In genomic region chr19:15555759-15556633, GRCh38 we compare ENCODE assay signal across 1 cellular context.
TF ChIP-seq lines count a peak whose summit lies in the region.

No MANE protein-coding gene starts in this region.

TF ChIP-seq in K562, 482 proteins besides CTCF, POLR2A, EP300 and RAD21 (continued from another document and continues in another):
- TF ChIP-seq MGA (IDR thresholded peaks at IDR 0.05) (peak; percentile 69), MYC (IDR thresholded peaks at IDR 0.05; ENCODE audit: low read depth, low read length) (peak; percentile 35; the same call in 1 of the 2 replicates), MYC (CRISPR knock-in tag; IDR thresholded peaks at IDR 0.05; ENCODE audit: borderline replicate concordance, low read depth) (no peak), MNT (conservative IDR thresholded peaks at IDR 0.05) (peak in 1 of 2 experiments; percentile 66; a peak in 3 of 4 replicates), RBFOX2 (IDR thresholded peaks at IDR 0.05; ENCODE audit: low read depth, low read length) (peak; percentile 41; the same call in 1 of the 2 replicates), POLR2G (IDR thresholded peaks at IDR 0.05; ENCODE audit: low read depth, low read length) (peak; percentile 52; the same call in 1 of the 2 replicates), CTBP1 (IDR thresholded peaks at IDR 0.05; ENCODE audit: borderline replicate concordance) (peak; percentile 71; the same call in 1 of the 2 replicates), SMARCA5 (IDR thresholded peaks at IDR 0.05) (0 out of 2 replicates have a peak, but pooled peaks have one; percentile 51), SRF (CRISPR knock-in tag; IDR thresholded peaks at IDR 0.05) (peak in 1 of 2 experiments; percentile 43; a peak in 1 of 4 replicates), TCF3 (CRISPR knock-in tag; IDR thresholded peaks at IDR 0.05) (0 out of 2 replicates have a peak, but pooled peaks have one; percentile 14), GMEB1 (CRISPR knock-in tag; IDR thresholded peaks at IDR 0.05) (0 out of 2 replicates have a peak, but pooled peaks have one; percentile 21), NKRF (IDR thresholded peaks at IDR 0.05; ENCODE audit: borderline replicate concordance) (no peak), ZFP36 (IDR thresholded peaks at IDR 0.05; ENCODE audit: low read depth, low read length, partially characterized antibody) (peak; percentile 48), LCOR (CRISPR knock-in tag; IDR thresholded peaks at IDR 0.05) (peak; percentile 44; the same call in 1 of the 2 replicates), CEBPG (CRISPR knock-in tag; IDR thresholded peaks at IDR 0.05) (no peak), CEBPG (tag; conservative IDR thresholded peaks at IDR 0.05 in 1 of 2, IDR thresholded peaks at IDR 0.05 in 1 of 2) (no peak), RCOR1 (IDR thresholded peaks at IDR 0.05; ENCODE audit: borderline replicate concordance in 1 of 2, low read depth in 2 of 2, low read length in 2 of 2) (peak in 1 of 2 experiments; percentile 53; a peak in 2 of 4 replicates), ZBTB17 (CRISPR knock-in tag; IDR thresholded peaks at IDR 0.05) (peak; percentile 59; the same call in 1 of the 2 replicates), YY1 (IDR thresholded peaks at IDR 0.05; ENCODE audit: borderline replicate concordance in 1 of 3, control insufficient read depth in 1 of 3, extremely low read depth in 1 of 3, insufficient read depth in 3 of 3, insufficient read length in 1 of 3, insufficient replicate concordance in 2 of 3, low read depth in 1 of 3, low read length in 2 of 3) (peak in 2 of 3 experiments; percentile 15 to 44), CC2D1A (IDR thresholded peaks at IDR 0.05) (peak; percentile 42; the same call in 1 of the 2 replicates), TAF9B (IDR thresholded peaks at IDR 0.05; ENCODE audit: partially characterized antibody) (no peak), ZBTB1 (CRISPR knock-in tag; IDR thresholded peaks at IDR 0.05; ENCODE audit: borderline replicate concordance, low read depth) (0 out of 2 replicates have a peak, but pooled peaks have one; percentile 31), EP400 (IDR thresholded peaks at IDR 0.05) (no peak; the same call in 1 of the 2 replicates), SMC3 (conservative IDR thresholded peaks at IDR 0.05; ENCODE audit: insufficient read depth, low read depth, low read length) (peak; percentile 86), NCOA6 (IDR thresholded peaks at IDR 0.05) (peak; percentile 93), HDAC8 (tag; IDR thresholded peaks at IDR 0.05) (0 out of 2 replicates have a peak, but pooled peaks have one; percentile 19), NEUROD1 (IDR thresholded peaks at IDR 0.05; ENCODE audit: borderline replicate concordance, low read depth, low read length, partially characterized antibody) (peak; percentile 45), RBM14 (IDR thresholded peaks at IDR 0.05; ENCODE audit: borderline replicate concordance, insufficient read depth, low read depth, low read length) (no peak), ID3 (CRISPR knock-in tag; IDR thresholded peaks at IDR 0.05) (no peak), ID3 (tag; IDR thresholded peaks at IDR 0.05) (no peak), JUND (IDR thresholded peaks at IDR 0.05; ENCODE audit: borderline replicate concordance, low read depth, low read length) (peak; percentile 55), JUND (tag; IDR thresholded peaks at IDR 0.05; ENCODE audit: borderline replicate concordance, low read depth, low read length) (no peak; the same call in 2 of the 3 replicates)
- TF ChIP-seq, protein P1, sequence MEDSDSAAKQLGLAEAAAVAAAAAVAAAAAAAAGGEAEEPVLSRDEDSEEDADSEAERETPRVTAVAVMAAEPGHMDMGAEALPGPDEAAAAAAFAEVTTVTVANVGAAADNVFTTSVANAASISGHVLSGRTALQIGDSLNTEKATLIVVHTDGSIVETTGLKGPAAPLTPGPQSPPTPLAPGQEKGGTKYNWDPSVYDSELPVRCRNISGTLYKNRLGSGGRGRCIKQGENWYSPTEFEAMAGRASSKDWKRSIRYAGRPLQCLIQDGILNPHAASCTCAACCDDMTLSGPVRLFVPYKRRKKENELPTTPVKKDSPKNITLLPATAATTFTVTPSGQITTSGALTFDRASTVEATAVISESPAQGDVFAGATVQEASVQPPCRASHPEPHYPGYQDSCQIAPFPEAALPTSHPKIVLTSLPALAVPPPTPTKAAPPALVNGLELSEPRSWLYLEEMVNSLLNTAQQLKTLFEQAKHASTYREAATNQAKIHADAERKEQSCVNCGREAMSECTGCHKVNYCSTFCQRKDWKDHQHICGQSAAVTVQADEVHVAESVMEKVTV (CRISPR knock-in tag; IDR thresholded peaks at IDR 0.05): peak; percentile 82
- TF ChIP-seq, protein P2, sequence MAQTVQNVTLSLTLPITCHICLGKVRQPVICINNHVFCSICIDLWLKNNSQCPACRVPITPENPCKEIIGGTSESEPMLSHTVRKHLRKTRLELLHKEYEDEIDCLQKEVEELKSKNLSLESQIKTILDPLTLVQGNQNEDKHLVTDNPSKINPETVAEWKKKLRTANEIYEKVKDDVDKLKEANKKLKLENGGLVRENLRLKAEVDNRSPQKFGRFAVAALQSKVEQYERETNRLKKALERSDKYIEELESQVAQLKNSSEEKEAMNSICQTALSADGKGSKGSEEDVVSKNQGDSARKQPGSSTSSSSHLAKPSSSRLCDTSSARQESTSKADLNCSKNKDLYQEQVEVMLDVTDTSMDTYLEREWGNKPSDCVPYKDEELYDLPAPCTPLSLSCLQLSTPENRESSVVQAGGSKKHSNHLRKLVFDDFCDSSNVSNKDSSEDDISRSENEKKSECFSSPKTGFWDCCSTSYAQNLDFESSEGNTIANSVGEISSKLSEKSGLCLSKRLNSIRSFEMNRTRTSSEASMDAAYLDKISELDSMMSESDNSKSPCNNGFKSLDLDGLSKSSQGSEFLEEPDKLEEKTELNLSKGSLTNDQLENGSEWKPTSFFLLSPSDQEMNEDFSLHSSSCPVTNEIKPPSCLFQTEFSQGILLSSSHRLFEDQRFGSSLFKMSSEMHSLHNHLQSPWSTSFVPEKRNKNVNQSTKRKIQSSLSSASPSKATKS (CRISPR knock-in tag; IDR thresholded peaks at IDR 0.05): no peak
